In genomic region chr4:20678382-20678781, GRCh38 we compare ENCODE assay signal across 1 cellular context.
TF ChIP-seq lines count a peak whose summit lies in the region.

No MANE protein-coding gene starts in this region.

TF ChIP-seq in GM23338, 12 proteins besides CTCF, POLR2A, EP300 and RAD21 (continued from another document):
- TF ChIP-seq STAT1 (IDR thresholded peaks at IDR 0.05; ENCODE audit: unreplicated experiment) (no peak), ZNF114 (CRISPR knock-in tag; IDR thresholded peaks at IDR 0.05) (no peak), REST (IDR thresholded peaks at IDR 0.05; ENCODE audit: unreplicated experiment) (no peak)
TF ChIP-seq in GM23338: peak in this region for 0.
